15 cellular contexts compared by ENCODE assay signal in genomic region chr7:127484954-127485353, GRCh38.
"Had no signal": no experiment of that assay in that cellular context is flagged by ENCODE, and none has a peak within 500 bp of the region (broad histone marks: within the 10 kb centered on the region; RNA-seq: fewer than 3 reads in every experiment).

No MANE protein-coding gene starts in this region.

- H3K4me1 ChIP-seq: suprapubic skin, transverse colon, uterus had no signal

- ATAC-seq: activated CD8-positive, alpha-beta memory T cell treated with anti-CD3 and anti-CD28 coated beads, Interleukin-2, amount 10 ng/mL, durations not matched to agents 7 days and 5 days; left ventricle myocardium superior; T-helper 17 cell had no signal

- H3K36me3 ChIP-seq: suprapubic skin, transverse colon, uterus, WERI-Rb-1 had no signal

- H3K9me3 Mint-ChIP-seq: dendritic cell treated with granulocyte-macrophage colony-stimulating factor and Interleukin-4, amounts not matched to agents 40 ng/mL and 50 ng/mL, for 4 days; neural crest cell had no signal

- H3K4me1 Mint-ChIP-seq: immature natural killer cell, neural crest cell had no signal

- H3K4me3 Mint-ChIP-seq: activated CD8-positive, alpha-beta memory T cell treated with anti-CD3 and anti-CD28 coated beads, Interleukin-2, amount 10 ng/mL, durations not matched to agents 7 days and 5 days; dendritic cell treated with granulocyte-macrophage colony-stimulating factor and Interleukin-4, amounts not matched to agents 40 ng/mL and 50 ng/mL, for 4 days; immature natural killer cell; neural crest cell; T-helper 17 cell had no signal

- DNase-seq: activated CD4-positive, alpha-beta T cell treated with anti-CD3 and anti-CD28 coated beads for 1 hour; activated CD4-positive, alpha-beta T cell treated with anti-CD3 and anti-CD28 coated beads, Interleukin-2, amount 50 U/mL, for 4 hours; activated CD8-positive, alpha-beta memory T cell treated with anti-CD3 and anti-CD28 coated beads, Interleukin-2, amount 10 ng/mL, durations not matched to agents 7 days and 5 days; effector memory CD4-positive, alpha-beta T cell; immature natural killer cell; kidney glomerular epithelial cell; left ventricle myocardium superior; stimulated activated naive CD4-positive, alpha-beta T cell treated with Interleukin-2 at 50 U/mL for 16 hours; T-helper 17 cell; transverse colon; uterus had no signal

- H3K27me3 ChIP-seq: suprapubic skin, transverse colon, uterus had no signal

- H3K27ac Mint-ChIP-seq: activated CD8-positive, alpha-beta memory T cell treated with anti-CD3 and anti-CD28 coated beads, Interleukin-2, amount 10 ng/mL, durations not matched to agents 7 days and 5 days; dendritic cell treated with granulocyte-macrophage colony-stimulating factor and Interleukin-4, amounts not matched to agents 40 ng/mL and 50 ng/mL, for 4 days; immature natural killer cell; T-helper 17 cell had no signal

- H3K27ac ChIP-seq: suprapubic skin, transverse colon, uterus, WERI-Rb-1 had no signal

- H3K4me3 ChIP-seq: suprapubic skin, transverse colon, uterus had no signal

- H3K9me3 ChIP-seq: suprapubic skin, transverse colon, uterus had no signal

- H3K36me3 Mint-ChIP-seq: activated CD8-positive, alpha-beta memory T cell treated with anti-CD3 and anti-CD28 coated beads, Interleukin-2, amount 10 ng/mL, durations not matched to agents 7 days and 5 days; immature natural killer cell had no signal
